In the genomic region with DNA sequence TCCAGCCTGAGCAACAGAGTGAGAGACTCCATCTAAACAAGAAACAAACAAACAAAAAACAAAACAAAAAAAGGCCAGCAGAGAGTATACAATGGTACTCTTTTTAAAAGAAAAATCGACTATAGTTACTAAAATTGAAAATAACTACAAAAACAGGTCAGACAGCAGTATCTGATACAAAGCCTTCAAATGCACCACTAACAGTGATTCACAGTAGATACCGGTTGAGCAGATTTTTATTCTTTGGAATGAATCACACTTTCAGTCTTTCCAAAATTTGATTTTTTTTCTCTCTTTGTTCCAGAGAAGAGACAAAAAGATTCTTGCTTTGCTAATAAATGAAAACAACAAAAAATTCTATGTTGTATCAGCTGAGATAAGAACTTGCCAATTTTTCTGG, we compare ENCODE assay signal across 23 cellular contexts. TPM values are rescaled to one million over a fixed set of nuclear protein-coding genes. Genes with fewer than 3 reads are reported as not detected.
DNase-seq lines count a peak whose midpoint lies in the region; ATAC-seq and TF ChIP-seq lines count a peak whose summit lies in the region.
"Had no signal": no experiment of that assay in that cellular context is flagged by ENCODE, and none has a peak within 500 bp of the region (broad histone marks: within the 10 kb centered on the region; RNA-seq: fewer than 3 reads in every experiment).

No MANE protein-coding gene starts in this region.

- DNase-seq in epithelial cell of esophagus (ENCODE audit: low read depth) (peak; percentile 22), nephron progenitor cell (no peak), uterus (no peak), esophagus squamous epithelium (lab: John Stamatoyannopoulos, UW) (no peak)
- no peak for DNase-seq in activated CD4-positive, alpha-beta T cell treated with anti-CD3 and anti-CD28 coated beads, Interleukin-2, amount 50 U/mL, for 1 hour
- DNase-seq: 8988T; ACHN; AML-193; BE2C; CD4-positive, alpha-beta T cell; CD8-positive, alpha-beta memory T cell; DMS 273 treated with DMSO at 0.1 percent for 48 hours; DMS79; EL; GDM1; H7; HCEC 1CT had no signal

- no peak overlapping the region for H3K4me3 Mint-ChIP-seq in activated T-helper 17 cell treated with anti-CD3 and anti-CD28 coated beads, Interleukin-2, amount 50 U/mL, for 72 hours
- no peak overlapping the region for H3K4me3 Mint-ChIP-seq in nephron progenitor cell
- H3K4me3 Mint-ChIP-seq: CD14-positive monocyte; CD4-positive, alpha-beta T cell; CD8-positive, alpha-beta memory T cell had no signal

- TF ChIP-seq CTCF in epithelial cell of esophagus (IDR thresholded peaks at IDR 0.05; ENCODE audit: insufficient read depth, low read depth, low read length, missing control alignments) = no peak
- TF ChIP-seq CTCF in nephron progenitor cell (IDR thresholded peaks at IDR 0.05) = no peak
- TF ChIP-seq CTCF in uterus (IDR thresholded peaks at IDR 0.05) = no peak
- TF ChIP-seq CTCF in esophagus squamous epithelium (IDR thresholded peaks at IDR 0.05) = no peak

- no peak overlapping the region for H3K27ac Mint-ChIP-seq in activated T-helper 17 cell treated with anti-CD3 and anti-CD28 coated beads, Interleukin-2, amount 50 U/mL, for 72 hours
- H3K27ac Mint-ChIP-seq in nephron progenitor cell = peak overlapping the region; percentile 32
- H3K27ac Mint-ChIP-seq: CD14-positive monocyte; CD4-positive, alpha-beta T cell; CD8-positive, alpha-beta memory T cell had no signal

- H3K27ac ChIP-seq in uterus (peak overlapping the region; percentile 23 to 56), esophagus squamous epithelium (peak overlapping the region in 2 of 4 donors; percentile 27 to 35)
- H3K27ac ChIP-seq: A549; BLaER1 treated with 17β-estradiol and CSF1 and Interleukin-3, amounts not matched to agents 10 nM and 100 nM had no signal

- peak; percentile 23 for ATAC-seq in activated T-helper 17 cell treated with anti-CD3 and anti-CD28 coated beads, Interleukin-2, amount 50 U/mL, for 72 hours (replicated peaks)
- no peak for ATAC-seq in GM19328 (IDR thresholded peaks at IDR 0.05; ENCODE audit: unreplicated experiment)
- ATAC-seq: A549, GM12878 had no signal

- intact Hi-C loops in uterus (cut with DNase I; ENCODE audit: low total_unique reads) (no loop called here), esophagus squamous epithelium (cut with DNase I) (no loop called here)

- H3K27me3 Mint-ChIP-seq in activated T-helper 17 cell treated with anti-CD3 and anti-CD28 coated beads, Interleukin-2, amount 50 U/mL, for 72 hours = peaks cover 10% of the 10 kb centered on the region
- H3K27me3 Mint-ChIP-seq in nephron progenitor cell (ENCODE audit: low read depth, poor library complexity) = peaks cover 3% of the 10 kb centered on the region

- H3K36me3 ChIP-seq in uterus (no peaks in the 10 kb centered on the region), esophagus squamous epithelium (no peaks in the 10 kb centered on the region)
- H3K36me3 ChIP-seq: BLaER1 treated with 17β-estradiol and CSF1 and Interleukin-3, amounts not matched to agents 10 nM and 100 nM had no signal

- WGBS in esophagus squamous epithelium, 2 donors = 31 to 33% methylated on average over 2 of the region's 2 CpGs

- H3K36me3 Mint-ChIP-seq in activated T-helper 17 cell treated with anti-CD3 and anti-CD28 coated beads, Interleukin-2, amount 50 U/mL, for 72 hours (ENCODE audit: low read depth) = no peaks in the 10 kb centered on the region
- H3K36me3 Mint-ChIP-seq in nephron progenitor cell (ENCODE audit: low read depth) = peaks cover 58% of the 10 kb centered on the region
- H3K36me3 Mint-ChIP-seq: CD14-positive monocyte; CD8-positive, alpha-beta memory T cell had no signal

- no peak overlapping the region for H3K4me3 ChIP-seq in epithelial cell of esophagus (ENCODE audit: low read length)
- no peak overlapping the region for H3K4me3 ChIP-seq in uterus
- H3K4me3 ChIP-seq in esophagus squamous epithelium = no peak overlapping the region
- H3K4me3 ChIP-seq: A549; BLaER1 treated with 17β-estradiol and CSF1 and Interleukin-3, amounts not matched to agents 10 nM and 100 nM; GM12878 had no signal

- H3K9me3 ChIP-seq in uterus (no peaks in the 10 kb centered on the region), esophagus squamous epithelium (no peaks in the 10 kb centered on the region)
- H3K9me3 ChIP-seq: A549, BE2C had no signal

- no peaks in the 10 kb centered on the region for H3K4me1 Mint-ChIP-seq in activated T-helper 17 cell treated with anti-CD3 and anti-CD28 coated beads, Interleukin-2, amount 50 U/mL, for 72 hours
- H3K4me1 Mint-ChIP-seq in nephron progenitor cell = peaks cover 55% of the 10 kb centered on the region
- H3K4me1 Mint-ChIP-seq: CD14-positive monocyte had no signal

- no peaks in the 10 kb centered on the region for H3K9me3 Mint-ChIP-seq in activated T-helper 17 cell treated with anti-CD3 and anti-CD28 coated beads, Interleukin-2, amount 50 U/mL, for 72 hours
- peaks cover 11% of the 10 kb centered on the region for H3K9me3 Mint-ChIP-seq in nephron progenitor cell
- H3K9me3 Mint-ChIP-seq: CD4-positive, alpha-beta T cell; CD8-positive, alpha-beta memory T cell had no signal

- H3K27me3 ChIP-seq in uterus (no peaks in the 10 kb centered on the region), esophagus squamous epithelium (peaks cover 0 to 15% (median 0%) of the 10 kb centered on the region in 4 donors)
- H3K27me3 ChIP-seq: BE2C had no signal

- TF ChIP-seq POLR2A in uterus (IDR thresholded peaks at IDR 0.05) (no peak), esophagus squamous epithelium (IDR thresholded peaks at IDR 0.05) (no peak)

- H3K4me1 ChIP-seq in uterus = peaks cover 0 to 7% of the 10 kb centered on the region in 2 donors
- peaks cover 0 to 29% (median 13%) of the 10 kb centered on the region in 3 donors for H3K4me1 ChIP-seq in esophagus squamous epithelium
- H3K4me1 ChIP-seq: A549 had no signal

RNA-seq across cellular contexts. Expression of a gene that starts 36.9 kb away (rescaled TPM):
- under 1 TPM in 1 of 2 donors, not detected in 1; 0.08 TPM for total RNA-seq in activated T-helper 17 cell treated with anti-CD3 and anti-CD28 coated beads, Interleukin-2, amount 50 U/mL, for 72 hours
- total RNA-seq in uterus (10 to 100 TPM; 35.6 to 67.6 (median 50.6) TPM), esophagus squamous epithelium (10 to 100 TPM in 1 of 4 donors, 1 to 10 TPM in 2, under 1 TPM in 1; 0.68 to 12.6 (median 3.7) TPM)
- total RNA-seq: CD4-positive, alpha-beta T cell; CD8-positive, alpha-beta memory T cell had no signal
